Comparison of ENCODE assay signal across 16 cellular contexts in the genomic region with DNA sequence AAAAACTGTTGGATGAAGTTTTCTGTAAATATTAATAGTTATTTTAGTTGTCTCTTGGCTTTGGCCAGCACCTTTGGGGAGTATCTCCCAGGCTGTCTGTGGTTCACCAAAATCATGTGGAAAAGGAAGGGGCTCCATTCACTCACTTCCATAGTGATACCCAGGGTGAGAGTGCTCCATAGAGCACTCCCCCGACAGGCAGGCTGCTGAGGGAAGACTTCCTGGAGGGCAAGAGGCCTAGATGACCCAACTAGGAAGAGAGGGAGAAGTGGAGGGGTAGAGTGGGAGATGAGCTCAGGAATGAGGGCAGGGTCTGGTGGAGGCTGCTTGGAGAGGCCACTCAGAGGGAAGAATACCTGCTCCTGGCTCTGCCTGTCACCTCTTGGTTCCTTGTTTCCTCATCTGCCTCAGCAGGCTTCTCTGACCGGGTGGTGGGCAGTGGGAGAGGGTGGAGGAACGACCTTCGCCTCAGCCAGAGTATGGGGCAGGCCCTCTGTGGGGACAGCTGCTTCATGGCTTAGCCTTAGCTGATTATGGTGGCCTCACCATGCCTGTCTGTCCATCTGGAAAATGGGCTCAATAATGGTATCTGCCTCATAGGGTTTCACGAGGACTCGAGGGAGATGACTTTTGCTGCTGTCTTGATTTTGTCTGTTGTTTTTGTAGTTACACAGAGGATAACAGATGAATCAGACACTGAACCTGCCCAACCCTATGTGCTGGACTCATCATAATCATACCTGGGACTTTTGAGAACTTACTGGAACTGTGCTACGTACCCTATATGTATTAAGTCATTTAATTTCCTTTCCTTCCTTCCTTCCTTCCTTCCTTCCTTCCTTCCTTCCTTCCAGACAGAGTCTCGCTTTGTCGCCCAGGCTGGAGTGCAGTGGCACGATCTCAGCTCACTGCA.
"Had no signal": no experiment of that assay in that cellular context is flagged by ENCODE, and none has a peak within 500 bp of the region (broad histone marks: within the 10 kb centered on the region; RNA-seq: fewer than 3 reads in every experiment).

No MANE protein-coding gene starts in this region.

- H3K27ac ChIP-seq: cardiac muscle cell, hepatocyte, right atrium auricular region, thoracic aorta, WERI-Rb-1 had no signal

- ATAC-seq: activated CD8-positive, alpha-beta T cell treated with anti-CD3 and anti-CD28 coated beads, Interleukin-2, amount 10 ng/mL, durations not matched to agents 7 days and 5 days; T-cell had no signal

- H3K27me3 ChIP-seq: cardiac muscle cell, hepatocyte, right atrium auricular region had no signal

- H3K36me3 ChIP-seq: cardiac muscle cell, lower lobe of right lung, right atrium auricular region, thoracic aorta, WERI-Rb-1 had no signal

- H3K9me3 ChIP-seq: lower lobe of right lung, right atrium auricular region, thoracic aorta had no signal

- DNase-seq: activated CD4-positive, alpha-beta T cell treated with anti-CD3 and anti-CD28 coated beads for 4 hours; activated CD8-positive, alpha-beta memory T cell treated with anti-CD3 and anti-CD28 coated beads, Interleukin-2, amount 50 U/mL, for 48 hours; activated CD8-positive, alpha-beta T cell treated with anti-CD3 and anti-CD28 coated beads, Interleukin-2, amount 10 ng/mL, durations not matched to agents 7 days and 5 days; activated naive CD4-positive, alpha-beta T cell; aorta; kidney glomerular epithelial cell; lower lobe of right lung; midbrain; stimulated activated CD4-positive, alpha-beta T cell treated with anti-CD3 and anti-CD28 coated beads, Interleukin-1b, Interleukin-23, amount 100 ng/mL, for 48 hours; T-cell; WERI-Rb-1 had no signal

- H3K4me2 ChIP-seq: hepatocyte had no signal

- FAIRE-seq: colon had no signal

- H3K4me3 ChIP-seq: cardiac muscle cell, hepatocyte, lower lobe of right lung, right atrium auricular region, thoracic aorta had no signal

- H3K79me2 ChIP-seq: hepatocyte had no signal

- H2AFZ ChIP-seq: hepatocyte had no signal
